Comparison of ENCODE assay signal across 27 cellular contexts in genomic region chr5:35171991-35172390, GRCh38. TPM values are rescaled to one million over a fixed set of nuclear protein-coding genes. Genes with fewer than 3 reads are reported as not detected.
"Had no signal": no experiment of that assay in that cellular context is flagged by ENCODE, and none has a peak within 500 bp of the region (broad histone marks: within the 10 kb centered on the region; RNA-seq: fewer than 3 reads in every experiment).

No MANE protein-coding gene starts in this region.

- FAIRE-seq: astrocyte, endothelial cell of umbilical vein, keratinocyte, urothelium cell line had no signal

- H3K4me3 ChIP-seq: gastroesophageal sphincter, tibial artery had no signal

- H3K4me3 Mint-ChIP-seq: effector memory CD8-positive, alpha-beta T cell; natural killer cell treated with Interleukin-12 subunit alpha and Interleukin-12 subunit beta and Interleukin-15 and Interleukin-18, amount 100 ng/mL, for 72 hours; stimulated activated naive CD8-positive, alpha-beta T cell treated with anti-CD3 and anti-CD28 coated beads, Interleukin-15, Interleukin-2, amounts not matched to agents 100 ng/mL and 50 ng/mL, for 24 hours had no signal

- H3K27ac Mint-ChIP-seq: effector memory CD8-positive, alpha-beta T cell; natural killer cell treated with Interleukin-12 subunit alpha and Interleukin-12 subunit beta and Interleukin-15 and Interleukin-18, amount 100 ng/mL, for 72 hours; stimulated activated naive CD8-positive, alpha-beta T cell treated with anti-CD3 and anti-CD28 coated beads, Interleukin-15, Interleukin-2, amounts not matched to agents 100 ng/mL and 50 ng/mL, for 24 hours had no signal

- H3K4me1 ChIP-seq: gastroesophageal sphincter had no signal

- ATAC-seq: effector memory CD8-positive, alpha-beta T cell; gastroesophageal sphincter; right cardiac atrium had no signal

- H3K27ac ChIP-seq: brain microvascular endothelial cell, gastroesophageal sphincter, tibial artery had no signal

- H3K36me3 ChIP-seq: brain microvascular endothelial cell, gastroesophageal sphincter, tibial artery had no signal

- DNase-seq: activated CD4-positive, alpha-beta T cell treated with anti-CD3 and anti-CD28 coated beads for 4 hours; activated CD4-positive, alpha-beta T cell treated with anti-CD3 and anti-CD28 coated beads, Interleukin-2, amount 50 U/mL, for 48 hours; activated CD8-positive, alpha-beta memory T cell treated with anti-CD3 and anti-CD28 coated beads, Interleukin-2, amount 50 U/mL, for 4 hours; activated gamma-delta T cell treated with Interleukin-2 at 50 U/mL for 16 hours; activated naive CD4-positive, alpha-beta T cell treated with anti-CD3 and anti-CD28 coated beads, Interleukin-2, amount 50 U/mL, for 16 hours; activated T-cell treated with anti-CD3 and anti-CD28 coated beads, Interleukin-2, amount 50 U/mL, for 1 hour; amniotic stem cell; brain microvascular endothelial cell; cortex of kidney; effector memory CD8-positive, alpha-beta T cell; hippocampal formation; midbrain; posterior cingulate gyrus; right cardiac atrium; stimulated activated CD4-positive, alpha-beta T cell treated with anti-CD3 and anti-CD28 coated beads, Interleukin-15, amount 100 ng/mL, for 24 hours; stimulated activated CD4-positive, alpha-beta T cell treated with anti-CD3 and anti-CD28 coated beads, Interleukin-2, amount 100 ng/mL, for 24 hours; tibial artery had no signal

- H3K27me3 Mint-ChIP-seq: effector memory CD8-positive, alpha-beta T cell; natural killer cell treated with Interleukin-12 subunit alpha and Interleukin-12 subunit beta and Interleukin-15 and Interleukin-18, amount 100 ng/mL, for 72 hours had no signal

- H3K27me3 ChIP-seq: brain microvascular endothelial cell, gastroesophageal sphincter, tibial artery had no signal

RNA-seq across cellular contexts. Expression of gene PRLR, which starts 58.3 kb away (rescaled TPM):
- total RNA-seq: activated CD8-positive, alpha-beta memory T cell treated with anti-CD3 and anti-CD28 coated beads for 36 hours; endothelial cell of umbilical vein; myocyte; natural killer cell treated with Interleukin-12 subunit alpha and Interleukin-12 subunit beta and Interleukin-15 and Interleukin-18, amount 100 ng/mL, for 72 hours; T-helper 1 cell treated with Interleukin-12 subunit alpha and Interleukin-12 subunit beta and Interleukin-4 antibody, amounts not matched to agents 30 ng/mL and 1 ng/mL, for 36 hours had no signal
- polyA plus RNA-seq: endothelial cell of umbilical vein had no signal
